In the genomic region with DNA sequence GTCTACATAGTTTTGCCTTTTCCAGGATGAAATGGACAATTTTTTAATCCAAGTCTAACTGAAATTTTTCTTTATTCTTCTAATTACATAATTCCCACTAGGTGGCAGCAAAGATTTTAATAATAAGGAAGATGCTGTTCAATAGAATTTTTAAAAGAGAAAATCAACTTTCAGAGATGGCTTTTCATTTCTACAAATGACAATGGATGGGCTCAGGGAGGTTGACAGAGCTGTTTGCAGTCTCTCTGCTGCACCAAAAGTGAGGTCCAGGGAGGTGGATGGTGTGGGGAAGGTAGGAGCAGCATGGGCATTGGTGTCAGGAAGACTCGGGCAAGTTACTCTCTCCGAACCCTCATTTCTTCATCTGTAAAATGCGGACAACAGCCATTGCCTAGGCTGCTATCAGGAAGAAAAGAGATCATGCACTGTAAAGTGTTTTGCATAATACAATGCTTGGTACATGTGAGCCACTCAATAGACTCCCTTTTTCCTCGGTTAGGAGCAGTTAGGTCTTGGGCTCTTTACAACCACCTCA, we compare ENCODE assay signal across 8 cellular contexts.
DNase-seq lines count a peak whose midpoint lies in the region; ATAC-seq and TF ChIP-seq lines count a peak whose summit lies in the region.
"Had no signal": no experiment of that assay in that cellular context is flagged by ENCODE, and none has a peak within 500 bp of the region (broad histone marks: within the 10 kb centered on the region; RNA-seq: fewer than 3 reads in every experiment).

No MANE protein-coding gene starts in this region.

- WGBS in mammary epithelial cell (ENCODE audit: low coverage, missing lambda C conversion rate): 51% methylated on average over 4 of the region's 4 CpGs
- WGBS in lung, 2 donors: 42 to 68% methylated on average over 4 of the region's 4 CpGs

- dilution Hi-C loops in mammary epithelial cell (cut with HindIII; ENCODE audit: low sequenced_read_pairs): loop anchor here (10.0 kb wide), 1 partner anchor 144 kb away; no protein-coding TSS in a partner anchor

- CTCF ChIA-PET in GM10248 (lab: Yijun Ruan, JAX) (interaction anchor here (0.7 to 10.3 kb wide), 14 partner anchors 9 to 575 kb away, joined by 3 to 93 read pairs (median 4); a partner anchor contains a TSS), mammary epithelial cell (lab: Charles Lee; ENCODE audit: low non-redundant PET) (no interaction called here)

- no peaks in the 10 kb centered on the region for H4K20me1 ChIP-seq in mammary epithelial cell (ENCODE audit: insufficient read depth, low read length)

- POLR2A ChIA-PET in GM10248 (lab: Yijun Ruan, JAX): no interaction called here

- H3K4me1 Mint-ChIP-seq in stimulated activated effector memory CD8-positive, alpha-beta T cell treated with anti-CD3 and anti-CD28 coated beads, Interleukin-12 subunit alpha, Interleukin-12 subunit beta, amount 100 ng/mL, for 72 hours: peaks cover 13% of the 10 kb centered on the region

- H3K4me2 ChIP-seq in mammary epithelial cell (ENCODE audit: insufficient read depth, low read depth, low read length): no peak overlapping the region

- H3K27ac ChIP-seq in mammary epithelial cell (ENCODE audit: insufficient read depth, low read depth, low read length): no peak overlapping the region
- H3K27ac ChIP-seq in lung (ENCODE audit: low read depth in 1 of 2, low read length in 1 of 2): peak overlapping the region; percentile 46 to 87

- peak; percentile 40 for TF ChIP-seq CTCF in GM10248 (IDR thresholded peaks at IDR 0.05; ENCODE audit: control extremely low read depth, extremely low read depth, low read depth, missing control alignments)
- peak; percentile 25 to 36 for TF ChIP-seq CTCF in mammary epithelial cell (conservative IDR thresholded peaks at IDR 0.05 in 1 of 2, IDR thresholded peaks at IDR 0.05 in 1 of 2; ENCODE audit: extremely low read depth in 1 of 2, insufficient read depth in 1 of 2, low read depth in 1 of 2, low read length in 2 of 2)
- peak; percentile 17 for TF ChIP-seq CTCF in lung (IDR thresholded peaks at IDR 0.05; ENCODE audit: control extremely low read depth, extremely low read depth)

- H3K36me3 ChIP-seq in mammary epithelial cell (ENCODE audit: insufficient read depth, low read length): no peaks in the 10 kb centered on the region
- H3K36me3 ChIP-seq in lung (ENCODE audit: control insufficient read depth in 2 of 2, insufficient read depth in 2 of 2, low read length in 2 of 2): no peaks in the 10 kb centered on the region

- H3K27me3 ChIP-seq in mammary epithelial cell (ENCODE audit: insufficient read depth, low read length) (no peaks in the 10 kb centered on the region), lung (ENCODE audit: control insufficient read depth, insufficient read depth) (no peaks in the 10 kb centered on the region)

- no peak overlapping the region for H3K9ac ChIP-seq in mammary epithelial cell (ENCODE audit: insufficient read depth, low read length)

- BruUV-seq in mammary epithelial cell (replicated peaks; lab: Mats Ljungman, UMichigan): no TSS peak

- in situ Hi-C loops in mammary epithelial cell (cut with MboI; ENCODE audit: low sequenced_read_pairs in 2 of 2): loop anchor here (5.0 to 10.0 kb wide), 4 partner anchors 146 to 574 kb away; no protein-coding TSS in a partner anchor

- H3K36me3 Mint-ChIP-seq in stimulated activated effector memory CD8-positive, alpha-beta T cell treated with anti-CD3 and anti-CD28 coated beads, Interleukin-12 subunit alpha, Interleukin-12 subunit beta, amount 100 ng/mL, for 72 hours: no peaks in the 10 kb centered on the region
- H3K36me3 Mint-ChIP-seq: naive thymus-derived CD8-positive, alpha-beta T cell had no signal

- H3K27ac Mint-ChIP-seq in stimulated activated effector memory CD8-positive, alpha-beta T cell treated with anti-CD3 and anti-CD28 coated beads, Interleukin-12 subunit alpha, Interleukin-12 subunit beta, amount 100 ng/mL, for 72 hours: no peak overlapping the region

- H3K4me1 ChIP-seq in mammary epithelial cell (ENCODE audit: insufficient read depth, low read length) (peaks cover 7% of the 10 kb centered on the region), lung (ENCODE audit: control insufficient read depth in 2 of 2, insufficient read depth in 2 of 2, low read length in 2 of 2) (peaks cover 6 to 14% of the 10 kb centered on the region in 2 donors)

- DNase-seq in GM10248 (ENCODE audit: extremely low spot score) (no peak), NCI-H2171 (lab: John Stamatoyannopoulos, UW) (peak; percentile 1), mammary epithelial cell (no peak), lung (ENCODE audit: low spot score) (no peak)
- DNase-seq in stimulated activated effector memory CD8-positive, alpha-beta T cell treated with anti-CD3 and anti-CD28 coated beads, Interleukin-12 subunit alpha, Interleukin-12 subunit beta, amount 100 ng/mL, for 72 hours (ENCODE audit: low spot score in 2 of 2): no peak

- no peak overlapping the region for H2AFZ ChIP-seq in mammary epithelial cell (ENCODE audit: low read depth, low read length)

- intact Hi-C loops in mammary epithelial cell (cut with micrococcal nuclease): loop anchor here (1.0 to 5.0 kb wide), 4 partner anchors 81 to 235 kb away; no protein-coding TSS in a partner anchor

- H3K9me3 Mint-ChIP-seq in stimulated activated effector memory CD8-positive, alpha-beta T cell treated with anti-CD3 and anti-CD28 coated beads, Interleukin-12 subunit alpha, Interleukin-12 subunit beta, amount 100 ng/mL, for 72 hours: no peaks in the 10 kb centered on the region
- H3K9me3 Mint-ChIP-seq: naive thymus-derived CD8-positive, alpha-beta T cell had no signal

- peak; percentile 13 for ATAC-seq in lung (ENCODE audit: insufficient read depth, low FRiP score)
- no peak for ATAC-seq in GM18867 (IDR thresholded peaks at IDR 0.05; ENCODE audit: unreplicated experiment)
- no peak for ATAC-seq in HG03097 (IDR thresholded peaks at IDR 0.05; ENCODE audit: low FRiP score, unreplicated experiment)
- ATAC-seq in stimulated activated effector memory CD8-positive, alpha-beta T cell treated with anti-CD3 and anti-CD28 coated beads, Interleukin-12 subunit alpha, Interleukin-12 subunit beta, amount 100 ng/mL, for 72 hours: no peak
- ATAC-seq: naive thymus-derived CD8-positive, alpha-beta T cell had no signal

- no peak overlapping the region for H3K4me3 Mint-ChIP-seq in stimulated activated effector memory CD8-positive, alpha-beta T cell treated with anti-CD3 and anti-CD28 coated beads, Interleukin-12 subunit alpha, Interleukin-12 subunit beta, amount 100 ng/mL, for 72 hours
- H3K4me3 Mint-ChIP-seq: naive thymus-derived CD8-positive, alpha-beta T cell had no signal

- no peaks in the 10 kb centered on the region for H3K79me2 ChIP-seq in mammary epithelial cell (ENCODE audit: insufficient read depth, low read length)

- H3K4me3 ChIP-seq in mammary epithelial cell (replicated peaks in 1 of 3; ENCODE audit: insufficient read depth in 1 of 3, low read depth in 2 of 3, low read length in 3 of 3) (no peak overlapping the region), lung (no peak overlapping the region)

- H3K9me3 ChIP-seq in mammary epithelial cell (replicated peaks; ENCODE audit: insufficient read depth, low read length) (no peaks in the 10 kb centered on the region), lung (ENCODE audit: control insufficient read depth in 2 of 2, insufficient read depth in 1 of 2, low read length in 1 of 2) (no peaks in the 10 kb centered on the region)
